Comparison of ENCODE assay signal across 1 cellular context in the genomic region with DNA sequence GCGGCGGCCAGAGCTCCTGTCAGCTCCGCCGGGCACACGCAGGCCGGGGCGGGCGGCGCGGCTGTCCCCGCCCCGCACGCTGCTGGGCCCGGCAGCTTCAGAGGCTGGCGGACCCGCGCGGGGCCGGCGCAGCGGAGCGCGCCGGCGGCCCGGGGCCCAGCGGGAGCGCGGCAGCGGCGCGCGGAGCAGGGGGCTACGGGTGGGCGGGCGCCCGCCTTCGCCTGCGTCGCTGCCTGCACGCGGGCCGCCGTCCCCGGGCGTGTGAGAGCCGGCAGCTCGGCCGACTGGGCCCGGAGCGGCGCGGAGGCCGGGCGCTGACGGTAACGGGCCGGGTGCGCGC.
TF ChIP-seq lines count a peak whose summit lies in the region.

No MANE protein-coding gene starts in this region.

TF ChIP-seq in H1, 55 proteins besides CTCF, POLR2A, EP300 and RAD21:
- TF ChIP-seq, protein P1, sequence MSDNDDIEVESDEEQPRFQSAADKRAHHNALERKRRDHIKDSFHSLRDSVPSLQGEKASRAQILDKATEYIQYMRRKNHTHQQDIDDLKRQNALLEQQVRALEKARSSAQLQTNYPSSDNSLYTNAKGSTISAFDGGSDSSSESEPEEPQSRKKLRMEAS (IDR thresholded peaks at IDR 0.05): 0 out of 2 replicates have a peak, but pooled peaks have one; percentile 15
- TF ChIP-seq TAF7 (optimal IDR thresholded peaks at IDR 0.05; ENCODE audit: borderline replicate concordance, low read depth, low read length): no peak
